20 cellular contexts compared by ENCODE assay signal in the genomic region with DNA sequence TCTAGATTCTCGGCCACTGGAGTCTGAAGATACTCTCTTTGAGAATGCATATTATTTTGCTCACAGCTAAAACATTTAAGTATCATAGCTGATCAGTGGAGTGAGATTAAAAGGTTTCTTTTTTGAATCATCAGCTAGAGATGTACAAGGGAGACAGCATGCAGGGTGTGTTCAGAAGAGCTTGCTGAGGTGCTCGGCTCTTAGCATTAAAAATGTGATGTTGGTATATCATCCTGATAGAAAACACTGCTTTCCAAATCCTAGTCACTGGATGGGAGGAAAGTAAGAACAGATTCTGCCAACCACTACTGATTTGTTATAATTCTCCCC.
DNase-seq lines count a peak whose midpoint lies in the region; ATAC-seq, FAIRE-seq and TF ChIP-seq lines count a peak whose summit lies in the region.
"Had no signal": no experiment of that assay in that cellular context is flagged by ENCODE, and none has a peak within 500 bp of the region (broad histone marks: within the 10 kb centered on the region; RNA-seq: fewer than 3 reads in every experiment).

No MANE protein-coding gene starts in this region.

- peak overlapping the region; percentile 12 for H3K27ac ChIP-seq in CD4-positive, alpha-beta memory T cell (ENCODE audit: low read depth, low read length)
- peak overlapping the region; percentile 2 for H3K27ac ChIP-seq in endothelial cell of umbilical vein (ENCODE audit: insufficient read depth, low read depth, low read length)
- H3K27ac ChIP-seq: A549; BLaER1 treated with 17β-estradiol and CSF1 and Interleukin-3, amounts not matched to agents 10 nM and 100 nM; HL-60; KMS-11; SJCRH30 had no signal

- H3K4me3 ChIP-seq in CD4-positive, alpha-beta memory T cell (ENCODE audit: low read length in 2 of 2) = no peak overlapping the region
- H3K4me3 ChIP-seq in endothelial cell of umbilical vein (replicated peaks in 1 of 3; ENCODE audit: insufficient read depth in 1 of 3, low read depth in 1 of 3, low read length in 3 of 3) = no peak overlapping the region
- no peak overlapping the region for H3K4me3 ChIP-seq in Caco-2 (ENCODE audit: low read depth, low read length)
- H3K4me3 ChIP-seq: A549; BLaER1 treated with 17β-estradiol and CSF1 and Interleukin-3, amounts not matched to agents 10 nM and 100 nM; SJCRH30 had no signal

- DNase-seq in activated T-cell treated with anti-CD3 and anti-CD28 coated beads, Interleukin-2, amount 50 U/mL, for 24 hours = no peak
- no peak for DNase-seq in activated T-cell treated with anti-CD3 and anti-CD28 coated beads, Interleukin-2, amount 50 U/mL, for 1 hour
- DNase-seq in CD4-positive, alpha-beta memory T cell = no peak
- DNase-seq in activated CD4-positive, alpha-beta memory T cell treated with anti-CD3 and anti-CD28 coated beads for 36 hours = no peak
- DNase-seq in endothelial cell of umbilical vein (ENCODE audit: low read depth, low spot score) (no peak), Caco-2 (no peak)
- no peak for DNase-seq in NK-92 treated with Interleukin-12 subunit alpha and Interleukin-12 subunit beta, amount 100 ng/mL, for 24 hours (lab: John Stamatoyannopoulos, UW)
- DNase-seq: COR-L47, H7, NCI-H1417 treated with DMSO at 0.1 percent for 48 hours, NCI-H187 treated with DMSO at 0.1 percent for 48 hours, NCI-H2227 treated with DMSO at 0.1 percent for 48 hours, NCI-H524, SJCRH30 had no signal

- no peak overlapping the region for H2AFZ ChIP-seq in endothelial cell of umbilical vein (ENCODE audit: low read depth, low read length)

- FAIRE-seq in endothelial cell of umbilical vein (lab: Jason Lieb, UNC) = no peak
- FAIRE-seq: A549, G401.6 had no signal

- no peaks in the 10 kb centered on the region for H3K9me3 Mint-ChIP-seq in activated T-cell treated with anti-CD3 and anti-CD28 coated beads, Interleukin-2, amount 50 U/mL, for 24 hours
- peaks cover 0 to 3% (median 0%) of the 10 kb centered on the region in 8 donors for H3K9me3 Mint-ChIP-seq in CD4-positive, alpha-beta memory T cell
- H3K9me3 Mint-ChIP-seq in activated CD4-positive, alpha-beta memory T cell treated with anti-CD3 and anti-CD28 coated beads for 36 hours = no peaks in the 10 kb centered on the region
- no peaks in the 10 kb centered on the region for H3K9me3 Mint-ChIP-seq in Caco-2 (ENCODE audit: unreplicated experiment)

- H3K4me2 ChIP-seq in endothelial cell of umbilical vein (ENCODE audit: insufficient read depth, low read length) = peak overlapping the region; percentile 65
- H3K4me2 ChIP-seq: A549; BLaER1 treated with 17β-estradiol and CSF1 and Interleukin-3, amounts not matched to agents 10 nM and 100 nM; KMS-11 had no signal

- TF ChIP-seq POLR2A in endothelial cell of umbilical vein (IDR thresholded peaks at IDR 0.05; ENCODE audit: low read depth, low read length) = no peak

- no peaks in the 10 kb centered on the region for H4K20me1 ChIP-seq in endothelial cell of umbilical vein (replicated peaks; ENCODE audit: control insufficient read depth, extremely low read depth, insufficient read depth, low read length)
- H4K20me1 ChIP-seq: BLaER1 treated with 17β-estradiol and CSF1 and Interleukin-3, amounts not matched to agents 10 nM and 100 nM had no signal

- H3K4me1 ChIP-seq in CD4-positive, alpha-beta memory T cell (ENCODE audit: insufficient read depth, low read length) = no peaks in the 10 kb centered on the region
- H3K4me1 ChIP-seq in endothelial cell of umbilical vein (ENCODE audit: control insufficient read depth, extremely low read depth, insufficient read depth, low read length) (peaks cover 15% of the 10 kb centered on the region), Caco-2 (no peaks in the 10 kb centered on the region)
- H3K4me1 ChIP-seq: A549; BLaER1 treated with 17β-estradiol and CSF1 and Interleukin-3, amounts not matched to agents 10 nM and 100 nM; SJCRH30 had no signal

- no TSS peak for BruUV-seq in endothelial cell of umbilical vein (replicated peaks; lab: Mats Ljungman, UMichigan)
- BruUV-seq in Caco-2 (replicated peaks; lab: Mats Ljungman, UMichigan) = no TSS peak

- ATAC-seq in GM19351 (IDR thresholded peaks at IDR 0.05; ENCODE audit: unreplicated experiment) = no peak
- ATAC-seq: A549 had no signal

- TF ChIP-seq CTCF in endothelial cell of umbilical vein (IDR thresholded peaks at IDR 0.05; ENCODE audit: extremely low read depth in 1 of 2, insufficient read depth in 1 of 2, low read depth in 1 of 2, low read length in 2 of 2) = no peak
- no peak for TF ChIP-seq CTCF in Caco-2 (IDR thresholded peaks at IDR 0.05; ENCODE audit: insufficient read depth in 1 of 2, low read depth in 1 of 2, low read length in 1 of 2, severe bottlenecking in 1 of 2, unreplicated experiment in 1 of 2)

- H3K36me3 Mint-ChIP-seq in activated T-cell treated with anti-CD3 and anti-CD28 coated beads, Interleukin-2, amount 50 U/mL, for 24 hours (ENCODE audit: low read depth) = no peaks in the 10 kb centered on the region
- H3K36me3 Mint-ChIP-seq in CD4-positive, alpha-beta memory T cell = peaks cover 0 to 2% of the 10 kb centered on the region in 2 donors
- H3K36me3 Mint-ChIP-seq in activated CD4-positive, alpha-beta memory T cell treated with anti-CD3 and anti-CD28 coated beads for 36 hours = no peaks in the 10 kb centered on the region
- H3K36me3 Mint-ChIP-seq in Caco-2 (ENCODE audit: insufficient read depth, unreplicated experiment) = no peaks in the 10 kb centered on the region

- dilution Hi-C loops in endothelial cell of umbilical vein (cut with MboI; ENCODE audit: extremely low pct_ligation_motif_present, low sequenced_read_pairs) = no loop called here

- CTCF ChIA-PET in CD4-positive, alpha-beta memory T cell (lab: Charles Lee; ENCODE audit: partially characterized antibody) = no interaction called here
- CTCF ChIA-PET in activated CD4-positive, alpha-beta memory T cell treated with anti-CD3 and anti-CD28 coated beads for 36 hours (lab: Charles Lee) = no interaction called here
- CTCF ChIA-PET in endothelial cell of umbilical vein (lab: Charles Lee) = no interaction called here
- CTCF ChIA-PET in Caco-2 (lab: Charles Lee) = no interaction called here

- no peaks in the 10 kb centered on the region for H3K79me2 ChIP-seq in endothelial cell of umbilical vein (ENCODE audit: control insufficient read depth, insufficient read depth, low read length)

- POLR2A ChIA-PET in CD4-positive, alpha-beta memory T cell (lab: Charles Lee; ENCODE audit: partially characterized antibody) = interaction anchor here (0.6 to 6.0 kb wide), 7 partner anchors 9 to 962 kb away, joined by 3 to 40 read pairs (median 4); no protein-coding TSS in a partner anchor
- POLR2A ChIA-PET in activated CD4-positive, alpha-beta memory T cell treated with anti-CD3 and anti-CD28 coated beads for 36 hours (lab: Charles Lee) = interaction anchor here (0.7 kb wide), 1 partner anchor 8 kb away, joined by 3 read pairs; no protein-coding TSS in a partner anchor
- POLR2A ChIA-PET in endothelial cell of umbilical vein (lab: Charles Lee) (no interaction called here), Caco-2 (lab: Charles Lee) (no interaction called here)

- H3K4me3 Mint-ChIP-seq in activated T-cell treated with anti-CD3 and anti-CD28 coated beads, Interleukin-2, amount 50 U/mL, for 24 hours = peak overlapping the region; percentile 40
- peak overlapping the region; percentile 61 to 86 (median 76) for H3K4me3 Mint-ChIP-seq in CD4-positive, alpha-beta memory T cell
- peak overlapping the region; percentile 36 for H3K4me3 Mint-ChIP-seq in activated CD4-positive, alpha-beta memory T cell treated with anti-CD3 and anti-CD28 coated beads for 36 hours
- H3K4me3 Mint-ChIP-seq in Caco-2 (ENCODE audit: unreplicated experiment) = no peak overlapping the region

- peaks cover 3% of the 10 kb centered on the region for H3K27me3 Mint-ChIP-seq in activated T-cell treated with anti-CD3 and anti-CD28 coated beads, Interleukin-2, amount 50 U/mL, for 24 hours
- peaks cover 4 to 10% of the 10 kb centered on the region in 2 donors for H3K27me3 Mint-ChIP-seq in CD4-positive, alpha-beta memory T cell
- H3K27me3 Mint-ChIP-seq in activated CD4-positive, alpha-beta memory T cell treated with anti-CD3 and anti-CD28 coated beads for 36 hours = peaks cover 10% of the 10 kb centered on the region
- H3K27me3 Mint-ChIP-seq in Caco-2 (ENCODE audit: insufficient read depth, unreplicated experiment) = no peaks in the 10 kb centered on the region

- no peaks in the 10 kb centered on the region for H3K9me3 ChIP-seq in CD4-positive, alpha-beta memory T cell (ENCODE audit: control insufficient read depth in 1 of 2, low read length in 2 of 2)
- H3K9me3 ChIP-seq in endothelial cell of umbilical vein (replicated peaks; ENCODE audit: control insufficient read depth, insufficient read depth, low read length) (no peaks in the 10 kb centered on the region), Caco-2 (no peaks in the 10 kb centered on the region)
- H3K9me3 ChIP-seq: A549; BLaER1 treated with 17β-estradiol and CSF1 and Interleukin-3, amounts not matched to agents 10 nM and 100 nM; SJCRH30 had no signal

- no peaks in the 10 kb centered on the region for H3K27me3 ChIP-seq in CD4-positive, alpha-beta memory T cell (ENCODE audit: insufficient read depth, low read length)
- H3K27me3 ChIP-seq in endothelial cell of umbilical vein (ENCODE audit: control insufficient read depth in 2 of 2, insufficient read depth in 2 of 2, low read length in 2 of 2) (no peaks in the 10 kb centered on the region), Caco-2 (replicated peaks; ENCODE audit: control insufficient read depth, insufficient read depth, low read length) (no peaks in the 10 kb centered on the region)
- H3K27me3 ChIP-seq: BLaER1 treated with 17β-estradiol and CSF1 and Interleukin-3, amounts not matched to agents 10 nM and 100 nM; SJCRH30 had no signal

- peak overlapping the region; percentile 82 for H3K27ac Mint-ChIP-seq in activated T-cell treated with anti-CD3 and anti-CD28 coated beads, Interleukin-2, amount 50 U/mL, for 24 hours
- peak overlapping the region in 6 of 7 donors; percentile 24 to 91 (median 77) for H3K27ac Mint-ChIP-seq in CD4-positive, alpha-beta memory T cell
- H3K27ac Mint-ChIP-seq in activated CD4-positive, alpha-beta memory T cell treated with anti-CD3 and anti-CD28 coated beads for 36 hours = peak overlapping the region; percentile 76
- H3K27ac Mint-ChIP-seq in Caco-2 (ENCODE audit: unreplicated experiment) = no peak overlapping the region

- no peaks in the 10 kb centered on the region for H3K36me3 ChIP-seq in CD4-positive, alpha-beta memory T cell (ENCODE audit: insufficient read depth, low read length)
- no peaks in the 10 kb centered on the region for H3K36me3 ChIP-seq in endothelial cell of umbilical vein (ENCODE audit: control insufficient read depth in 2 of 2, extremely low read depth in 1 of 2, insufficient read depth in 2 of 2, low read length in 2 of 2)
- no peaks in the 10 kb centered on the region for H3K36me3 ChIP-seq in Caco-2 (ENCODE audit: control insufficient read depth, insufficient read depth, low read length)
- H3K36me3 ChIP-seq: BLaER1 treated with 17β-estradiol and CSF1 and Interleukin-3, amounts not matched to agents 10 nM and 100 nM; SJCRH30 had no signal

- H3K9me1 ChIP-seq in endothelial cell of umbilical vein (replicated peaks; ENCODE audit: control insufficient read depth, extremely low read depth, insufficient read depth, low read length) = no peaks in the 10 kb centered on the region

- H3K4me1 Mint-ChIP-seq in activated T-cell treated with anti-CD3 and anti-CD28 coated beads, Interleukin-2, amount 50 U/mL, for 24 hours (ENCODE audit: low read depth) = peaks cover 73% of the 10 kb centered on the region
- H3K4me1 Mint-ChIP-seq in CD4-positive, alpha-beta memory T cell = peaks cover 5 to 26% (median 10%) of the 10 kb centered on the region in 4 donors
- H3K4me1 Mint-ChIP-seq in activated CD4-positive, alpha-beta memory T cell treated with anti-CD3 and anti-CD28 coated beads for 36 hours (ENCODE audit: low read depth) = peaks cover 41% of the 10 kb centered on the region
- no peaks in the 10 kb centered on the region for H3K4me1 Mint-ChIP-seq in Caco-2 (ENCODE audit: low read depth, unreplicated experiment)

- H3K9ac ChIP-seq in endothelial cell of umbilical vein (replicated peaks; ENCODE audit: extremely low read depth, insufficient read depth, low read length) = no peak overlapping the region
- H3K9ac ChIP-seq: BLaER1 treated with 17β-estradiol and CSF1 and Interleukin-3, amounts not matched to agents 10 nM and 100 nM; KMS-11 had no signal

- intact Hi-C loops in CD4-positive, alpha-beta memory T cell (cut with micrococcal nuclease) = loop anchor here (5.0 to 10.0 kb wide), 2 partner anchors 43 to 186 kb away; no protein-coding TSS in a partner anchor
- intact Hi-C loops in activated CD4-positive, alpha-beta memory T cell treated with anti-CD3 and anti-CD28 coated beads for 36 hours (cut with micrococcal nuclease) = loop anchor here (1.0 to 5.0 kb wide), 2 partner anchors 29 to 887 kb away; no protein-coding TSS in a partner anchor
- intact Hi-C loops in endothelial cell of umbilical vein (cut with micrococcal nuclease) (loop anchor here (1.0 to 10.0 kb wide), 4 partner anchors 190 to 1144 kb away; no protein-coding TSS in a partner anchor), Caco-2 (cut with micrococcal nuclease; ENCODE audit: unreplicated experiment) (no loop called here)

Comparison
In these comparisons a context has a peak if more than half of its experiments do, and no peak if none do; other contexts are left out.
1. POLR2A ChIA-PET loops: an anchor here in CD4-positive, alpha-beta memory T cell (0.6 to 6.0 kb wide) and activated CD4-positive, alpha-beta memory T cell treated with anti-CD3 and anti-CD28 coated beads for 36 hours (0.7 kb wide); none called in endothelial cell of umbilical vein and Caco-2.